ENCODE assay signal across 19 cellular contexts in the genomic region with DNA sequence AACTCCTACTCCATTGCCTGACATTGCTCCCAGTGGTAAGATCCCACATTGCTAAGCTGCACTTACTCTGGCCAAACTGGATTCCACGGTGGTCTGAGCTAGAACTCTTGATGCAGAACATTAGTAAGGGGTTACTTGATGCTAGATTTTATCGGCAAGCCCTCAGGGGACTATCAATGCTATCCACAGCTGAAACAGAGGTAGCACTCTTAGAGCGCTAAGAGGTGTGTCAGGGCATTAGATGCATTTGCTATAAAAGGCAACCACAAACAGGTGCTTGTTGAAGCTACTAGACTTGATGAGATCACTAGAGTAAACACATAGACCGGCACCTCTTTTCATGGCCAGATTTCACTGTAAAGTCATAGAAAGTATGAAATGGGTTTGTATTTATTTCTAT.
A peak's percentile ranks its signal among the peaks of the same experiment; 100 is the strongest.
DNase-seq lines count a peak whose midpoint lies in the region; ATAC-seq and TF ChIP-seq lines count a peak whose summit lies in the region.
"Had no signal": no experiment of that assay in that cellular context is flagged by ENCODE, and none has a peak within 500 bp of the region (broad histone marks: within the 10 kb centered on the region; RNA-seq: fewer than 3 reads in every experiment).

No MANE protein-coding gene starts in this region.

- H3K27ac Mint-ChIP-seq in naive thymus-derived CD8-positive, alpha-beta T cell, result no peak overlapping the region
- H3K27ac Mint-ChIP-seq: B cell had no signal

- H3K27ac ChIP-seq in upper lobe of right lung, result no peak overlapping the region

- H3K36me3 Mint-ChIP-seq in naive thymus-derived CD8-positive, alpha-beta T cell, result no peaks in the 10 kb centered on the region

- no peaks in the 10 kb centered on the region for H3K27me3 ChIP-seq in upper lobe of right lung

- H3K27me3 Mint-ChIP-seq in naive thymus-derived CD8-positive, alpha-beta T cell, result peaks cover 0 to 11% (median 5%) of the 10 kb centered on the region in 5 donors
- H3K27me3 Mint-ChIP-seq: B cell had no signal

- ATAC-seq in HG03159 (IDR thresholded peaks at IDR 0.05; ENCODE audit: unreplicated experiment), result peak; percentile 40
- ATAC-seq in upper lobe of right lung, result peak; percentile 62
- ATAC-seq in naive thymus-derived CD8-positive, alpha-beta T cell, result no peak

- no peak overlapping the region for H3K4me3 Mint-ChIP-seq in naive thymus-derived CD8-positive, alpha-beta T cell
- H3K4me3 Mint-ChIP-seq: activated CD4-positive, alpha-beta T cell treated with anti-CD3 and anti-CD28 coated beads, Interleukin-2, amount 10 ng/mL, durations not matched to agents 7 days and 5 days; B cell; nephron had no signal

- H3K9me3 ChIP-seq in upper lobe of right lung, result no peaks in the 10 kb centered on the region

- H3K4me1 ChIP-seq in upper lobe of right lung, result no peaks in the 10 kb centered on the region

- no peak for TF ChIP-seq CTCF in upper lobe of right lung (IDR thresholded peaks at IDR 0.05)

- POLR2A ChIA-PET in naive thymus-derived CD8-positive, alpha-beta T cell (lab: Charles Lee), result interaction anchor here (0.7 kb wide), 1 partner anchor 408 kb away, joined by 3 read pairs; no protein-coding TSS in a partner anchor

- no peaks in the 10 kb centered on the region for H3K36me3 ChIP-seq in upper lobe of right lung

- H3K4me1 Mint-ChIP-seq in naive thymus-derived CD8-positive, alpha-beta T cell, result peaks cover 0 to 5% (median under 1%) of the 10 kb centered on the region in 4 donors

- H3K9me3 Mint-ChIP-seq in naive thymus-derived CD8-positive, alpha-beta T cell, result no peaks in the 10 kb centered on the region
- H3K9me3 Mint-ChIP-seq: nephron had no signal

- no peak overlapping the region for H3K4me3 ChIP-seq in upper lobe of right lung

- intact Hi-C loops in upper lobe of right lung (cut with DNase I), result no loop called here

- DNase-seq in NCI-H2107 treated with DMSO at 0.1 percent for 48 hours (lab: John Stamatoyannopoulos, UW; ENCODE audit: unreplicated experiment) (peak; percentile 98), SW480 (ENCODE audit: low spot score) (peak; percentile 73), upper lobe of right lung (no peak)
- DNase-seq in stimulated activated CD4-positive, alpha-beta T cell treated with anti-CD3 and anti-CD28 coated beads, Interleukin-2, amount 100 ng/mL, for 48 hours, result no peak
- no peak for DNase-seq in activated naive CD4-positive, alpha-beta T cell treated with anti-CD3 and anti-CD28 coated beads, Interleukin-2, amount 50 U/mL, for 16 hours
- no peak for DNase-seq in naive thymus-derived CD8-positive, alpha-beta T cell
- DNase-seq: activated CD4-positive, alpha-beta T cell treated with anti-CD3 and anti-CD28 coated beads, Interleukin-2, amount 10 ng/mL, durations not matched to agents 7 days and 5 days; activated CD8-positive, alpha-beta memory T cell treated with anti-CD3 and anti-CD28 coated beads, Interleukin-2, amount 50 U/mL, for 4 hours; aorta; cerebellar nuclear complex; effector CD8-positive, alpha-beta T cell; glutamatergic neuron; NCI-H1930; small intestine; stimulated activated CD4-positive, alpha-beta T cell treated with anti-CD3 and anti-CD28 coated beads, Interleukin-4, amount 100 ng/mL, for 24 hours; SW 1271 had no signal

Comparison
In these comparisons a context has a peak if more than half of its experiments do, and no peak if none do; other contexts are left out.
1. ATAC-seq: peak in HG03159 (single experiment) and upper lobe of right lung (single experiment); none in naive thymus-derived CD8-positive, alpha-beta T cell (0 of 2).
2. DNase-seq: peak in NCI-H2107 treated with DMSO at 0.1 percent for 48 hours (single experiment) and SW480 (single experiment); none in upper lobe of right lung (single experiment), stimulated activated CD4-positive, alpha-beta T cell treated with anti-CD3 and anti-CD28 coated beads, Interleukin-2, amount 100 ng/mL, for 48 hours (0 of 2), activated naive CD4-positive, alpha-beta T cell treated with anti-CD3 and anti-CD28 coated beads, Interleukin-2, amount 50 U/mL, for 16 hours (single experiment) and naive thymus-derived CD8-positive, alpha-beta T cell (0 of 10).